Comparison of ENCODE assay signal across 25 cellular contexts in the genomic region with DNA sequence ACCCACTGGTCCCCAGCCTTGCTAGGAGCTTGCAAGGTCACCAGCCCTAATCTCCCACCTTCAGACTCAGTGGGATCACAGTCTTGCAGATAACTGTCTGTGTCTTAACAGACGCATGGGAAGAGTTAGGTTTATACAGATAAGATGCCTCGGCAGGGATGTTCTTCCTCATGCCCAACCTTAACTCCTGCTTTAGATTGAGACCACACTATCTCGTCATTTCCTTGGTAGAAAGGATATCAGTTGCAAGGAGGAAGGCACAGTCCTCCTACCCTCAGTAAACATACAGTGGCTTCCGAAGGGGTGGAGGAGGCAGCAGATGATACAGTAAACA. TPM values are rescaled to one million over a fixed set of nuclear protein-coding genes. Genes with fewer than 3 reads are reported as not detected.
DNase-seq lines count a peak whose midpoint lies in the region; ATAC-seq and TF ChIP-seq lines count a peak whose summit lies in the region.
"Had no signal": no experiment of that assay in that cellular context is flagged by ENCODE, and none has a peak within 500 bp of the region (broad histone marks: within the 10 kb centered on the region; RNA-seq: fewer than 3 reads in every experiment).

No MANE protein-coding gene starts in this region.

- peak; percentile 4 for DNase-seq in activated CD4-positive, alpha-beta T cell treated with anti-CD3 and anti-CD28 coated beads, Interleukin-2, amount 10 ng/mL, durations not matched to agents 7 days and 5 days
- DNase-seq in activated CD4-positive, alpha-beta T cell treated with anti-CD3 and anti-CD28 coated beads, Interleukin-2, amount 50 U/mL, for 48 hours = no peak
- DNase-seq in OCI-M2 (lab: John Stamatoyannopoulos, UW; ENCODE audit: unreplicated experiment) (peak; percentile 45), erythroblast (lab: John Stamatoyannopoulos, UW) (peak; percentile 51 to 73), caudate nucleus (lab: John Stamatoyannopoulos, UW) (no peak), Right ventricle myocardium superior (no peak)
- DNase-seq: CD4-positive, alpha-beta T cell; DMS153; GF-D8; MM.1S; NCI-H1092; NCI-H1436 treated with DMSO at 0.1 percent for 48 hours; NCI-H2029; NCI-H510A; NCI-H748 treated with DMSO at 0.1 percent for 48 hours; NK-92 treated with Interleukin-12 subunit alpha and Interleukin-12 subunit beta, amount 100 ng/mL, for 24 hours; SHP77 treated with DMSO at 0.1 percent for 48 hours had no signal

- no peak overlapping the region for H3K27ac ChIP-seq in caudate nucleus (ENCODE audit: low read depth, low read length)

- intact Hi-C loops in Right ventricle myocardium superior (cut with DNase I) = loop anchor here (5.0 kb wide), 1 partner anchor 101 kb away; no protein-coding TSS in a partner anchor

- no peak for TF ChIP-seq POLR2A in erythroblast (IDR thresholded peaks at IDR 0.05; ENCODE audit: low read length)

- H3K27ac Mint-ChIP-seq in activated CD4-positive, alpha-beta T cell treated with anti-CD3 and anti-CD28 coated beads, Interleukin-2, amount 10 ng/mL, durations not matched to agents 7 days and 5 days = no peak overlapping the region
- H3K27ac Mint-ChIP-seq: B cell; CD4-positive, alpha-beta T cell had no signal

- CTCF ChIA-PET in activated CD4-positive, alpha-beta T cell treated with anti-CD3 and anti-CD28 coated beads, Interleukin-2, amount 10 ng/mL, durations not matched to agents 7 days and 5 days (lab: Charles Lee) = interaction anchor here (0.9 to 7.7 kb wide), 14 partner anchors 9 to 144 kb away, joined by 3 to 97 read pairs (median 8); a partner anchor contains a TSS

- no peaks in the 10 kb centered on the region for H3K9me3 Mint-ChIP-seq in activated CD4-positive, alpha-beta T cell treated with anti-CD3 and anti-CD28 coated beads, Interleukin-2, amount 10 ng/mL, durations not matched to agents 7 days and 5 days
- H3K9me3 Mint-ChIP-seq: CD4-positive, alpha-beta T cell had no signal

- H3K27me3 Mint-ChIP-seq in activated CD4-positive, alpha-beta T cell treated with anti-CD3 and anti-CD28 coated beads, Interleukin-2, amount 10 ng/mL, durations not matched to agents 7 days and 5 days = peaks cover 7% of the 10 kb centered on the region
- H3K27me3 Mint-ChIP-seq: B cell; CD4-positive, alpha-beta T cell had no signal

- ATAC-seq in HG02970 (IDR thresholded peaks at IDR 0.05; ENCODE audit: low FRiP score, unreplicated experiment) = no peak
- ATAC-seq in HG03039 (IDR thresholded peaks at IDR 0.05; ENCODE audit: unreplicated experiment) = no peak
- no peak for ATAC-seq in Right ventricle myocardium superior (ENCODE audit: poor library complexity)
- ATAC-seq: SK-N-SH treated with all-trans-retinoic acid at 6 μM for 48 hours had no signal

- no peaks in the 10 kb centered on the region for H3K36me3 Mint-ChIP-seq in activated CD4-positive, alpha-beta T cell treated with anti-CD3 and anti-CD28 coated beads, Interleukin-2, amount 10 ng/mL, durations not matched to agents 7 days and 5 days (ENCODE audit: low read depth)

- H3K4me1 Mint-ChIP-seq in activated CD4-positive, alpha-beta T cell treated with anti-CD3 and anti-CD28 coated beads, Interleukin-2, amount 10 ng/mL, durations not matched to agents 7 days and 5 days = peaks cover 21% of the 10 kb centered on the region

- H3K4me3 Mint-ChIP-seq in activated CD4-positive, alpha-beta T cell treated with anti-CD3 and anti-CD28 coated beads, Interleukin-2, amount 10 ng/mL, durations not matched to agents 7 days and 5 days = no peak overlapping the region
- H3K4me3 Mint-ChIP-seq: B cell; CD4-positive, alpha-beta T cell had no signal

- POLR2A ChIA-PET in activated CD4-positive, alpha-beta T cell treated with anti-CD3 and anti-CD28 coated beads, Interleukin-2, amount 10 ng/mL, durations not matched to agents 7 days and 5 days (lab: Charles Lee) = no interaction called here

RNA-seq across cellular contexts. Expression of a gene that starts 7.2 kb away (rescaled TPM):
- not detected for total RNA-seq in activated CD4-positive, alpha-beta T cell treated with anti-CD3 and anti-CD28 coated beads, Interleukin-2, amount 10 ng/mL, durations not matched to agents 7 days and 5 days
- not detected for total RNA-seq in Right ventricle myocardium superior
- total RNA-seq: A172; CD4-positive, alpha-beta T cell; H1; OCI-LY7; RPMI7951 had no signal

RNA-seq across cellular contexts. Expression of a gene that starts 36.4 kb away (rescaled TPM):
- total RNA-seq in activated CD4-positive, alpha-beta T cell treated with anti-CD3 and anti-CD28 coated beads, Interleukin-2, amount 10 ng/mL, durations not matched to agents 7 days and 5 days = 10 to 100 TPM; 59.1 to 78.1 TPM
- total RNA-seq in Right ventricle myocardium superior = 0.30 TPM

RNA-seq across cellular contexts. Expression of a gene that starts 56.3 kb away (rescaled TPM):
- under 1 TPM; 0.17 to 0.21 TPM for total RNA-seq in activated CD4-positive, alpha-beta T cell treated with anti-CD3 and anti-CD28 coated beads, Interleukin-2, amount 10 ng/mL, durations not matched to agents 7 days and 5 days
- not detected for total RNA-seq in Right ventricle myocardium superior
- total RNA-seq: A172; B cell; CD4-positive, alpha-beta T cell; OCI-LY7 had no signal

Comparison
In these comparisons a context has a peak if more than half of its experiments do, and no peak if none do; other contexts are left out.
1. DNase-seq: peak in activated CD4-positive, alpha-beta T cell treated with anti-CD3 and anti-CD28 coated beads, Interleukin-2, amount 10 ng/mL, durations not matched to agents 7 days and 5 days (single experiment), OCI-M2 (single experiment) and erythroblast (2 of 2); none in activated CD4-positive, alpha-beta T cell treated with anti-CD3 and anti-CD28 coated beads, Interleukin-2, amount 50 U/mL, for 48 hours (0 of 2), caudate nucleus (0 of 61) and Right ventricle myocardium superior (single experiment).
2. RNA of a gene that starts 36.4 kb away (total RNA-seq): 59.1 to 78.1 TPM in activated CD4-positive, alpha-beta T cell treated with anti-CD3 and anti-CD28 coated beads, Interleukin-2, amount 10 ng/mL, durations not matched to agents 7 days and 5 days; 0.30 TPM in Right ventricle myocardium superior (single experiment); every median in the first group is over 10 times any median in the second.